13 cellular contexts compared by ENCODE assay signal in the genomic region with DNA sequence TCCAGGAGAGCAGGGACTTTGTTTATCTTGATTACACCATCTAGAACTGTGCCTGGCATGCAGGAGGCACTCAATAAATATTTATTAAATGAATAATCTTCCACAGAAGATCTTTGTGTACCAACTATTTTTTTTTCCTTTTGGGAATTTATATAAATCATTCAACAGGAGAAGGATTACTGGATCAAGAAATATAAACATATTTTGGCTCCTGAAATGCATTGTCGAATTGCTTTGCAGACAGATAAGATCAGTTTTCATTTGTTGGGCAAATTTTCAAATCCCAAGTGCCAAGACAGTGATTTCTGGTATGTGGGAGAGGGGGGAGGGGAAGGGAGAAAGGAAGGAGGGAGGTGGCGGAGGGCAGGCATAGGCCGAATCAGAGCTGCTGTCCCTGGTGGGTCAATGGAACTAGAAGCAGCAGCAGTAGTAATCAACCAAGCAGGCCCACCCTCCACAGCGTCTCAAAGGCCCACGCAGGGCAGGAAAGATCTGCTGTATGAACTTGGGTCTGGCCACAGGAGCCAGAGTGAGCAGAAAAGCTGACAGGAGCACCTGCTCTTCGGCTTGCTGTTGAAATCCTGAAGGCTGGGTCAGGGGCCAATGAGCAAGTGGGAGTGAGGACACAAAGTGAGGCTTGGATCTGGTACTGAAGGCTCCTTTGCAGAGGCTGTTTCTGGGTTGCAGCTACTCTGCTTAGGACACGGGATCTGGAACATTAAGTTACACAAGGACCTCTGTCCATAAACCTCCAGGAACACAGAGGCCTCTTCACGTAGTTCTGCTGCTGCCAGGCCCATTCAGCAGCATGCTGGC. TPM values are rescaled to one million over a fixed set of nuclear protein-coding genes. Genes with fewer than 3 reads are reported as not detected.
DNase-seq lines count a peak whose midpoint lies in the region; ATAC-seq, FAIRE-seq and TF ChIP-seq lines count a peak whose summit lies in the region.
"Had no signal": no experiment of that assay in that cellular context is flagged by ENCODE, and none has a peak within 500 bp of the region (broad histone marks: within the 10 kb centered on the region; RNA-seq: fewer than 3 reads in every experiment).

No MANE protein-coding gene starts in this region.

- TF ChIP-seq CTCF in H1 (IDR thresholded peaks at IDR 0.05; ENCODE audit: control extremely low read depth in 1 of 3, insufficient read depth in 1 of 3, low read depth in 1 of 3, low read length in 3 of 3) (no peak), lower lobe of right lung (IDR thresholded peaks at IDR 0.05) (no peak), suprapubic skin (IDR thresholded peaks at IDR 0.05) (no peak), GM13977 (IDR thresholded peaks at IDR 0.05; ENCODE audit: extremely low read depth, insufficient read depth, missing control alignments) (no peak)

- peak overlapping the region; percentile 55 for H3K18ac ChIP-seq in H1 (ENCODE audit: extremely low read depth, low read length)

- H3K27me3 ChIP-seq in H1 (replicated peaks in 1 of 4; ENCODE audit: control insufficient read depth in 3 of 4, extremely low read depth in 1 of 4, insufficient read depth in 3 of 4, low read length in 3 of 4) = no peaks in the 10 kb centered on the region
- H3K27me3 ChIP-seq in lower lobe of right lung (ENCODE audit: low read depth) = no peaks in the 10 kb centered on the region
- no peaks in the 10 kb centered on the region for H3K27me3 ChIP-seq in suprapubic skin

- TF ChIP-seq POLR2A in H1 (IDR thresholded peaks at IDR 0.05; ENCODE audit: control extremely low read depth in 1 of 2, low read depth in 2 of 2, low read length in 2 of 2) (no peak), suprapubic skin (IDR thresholded peaks at IDR 0.05) (no peak)

- no peak for TF ChIP-seq EP300 in H1 (IDR thresholded peaks at IDR 0.05; ENCODE audit: borderline replicate concordance in 1 of 2, low read depth in 2 of 2, low read length in 2 of 2)
- TF ChIP-seq EP300 in suprapubic skin (IDR thresholded peaks at IDR 0.05) = no peak

- H3K56ac ChIP-seq in H1 (replicated peaks; ENCODE audit: insufficient read length, low read depth, low read length) = no peak overlapping the region

- H2AFZ ChIP-seq in H1 (ENCODE audit: low read length) = peak overlapping the region; percentile 98

- H3K27ac ChIP-seq in H1 (ENCODE audit: low read depth, low read length) (no peak overlapping the region), lower lobe of right lung (peak overlapping the region; percentile 77), suprapubic skin (peak overlapping the region; percentile 74)

- H2BK15ac ChIP-seq in H1 (ENCODE audit: low read length) = no peak overlapping the region

- H2BK20ac ChIP-seq in H1 (ENCODE audit: low read length) = peak overlapping the region; percentile 67; the same call in 1 of the 2 replicates

- intact Hi-C loops in lower lobe of right lung (cut with DNase I) = no loop called here

- peak overlapping the region; percentile 52; the same call in 1 of the 2 replicates for H2BK12ac ChIP-seq in H1 (ENCODE audit: low read depth, low read length)

- H3K23ac ChIP-seq in H1 (ENCODE audit: insufficient read length) = no peak overlapping the region

- CTCF ChIA-PET in H1 (lab: Charles Lee; ENCODE audit: partially characterized antibody) = interaction anchor here (0.9 to 12.5 kb wide), 3 partner anchors 58 to 187 kb away, joined by 4 to 108 read pairs (median 5); no protein-coding TSS in a partner anchor

- H4K20me1 ChIP-seq in H1 (replicated peaks in 1 of 2; ENCODE audit: control insufficient read depth in 1 of 2, insufficient read depth in 2 of 2, low read length in 2 of 2) = no peaks in the 10 kb centered on the region

- H4K8ac ChIP-seq in H1 (ENCODE audit: extremely low read depth, insufficient read depth, low read length) = no peak overlapping the region

- H3K23me2 ChIP-seq in H1 (ENCODE audit: low read depth, low read length) = no peaks in the 10 kb centered on the region; the same call in 1 of the 2 replicates

- H3K79me1 ChIP-seq in H1 (ENCODE audit: low read depth, low read length) = no peaks in the 10 kb centered on the region

- H4K5ac ChIP-seq in H1 (ENCODE audit: insufficient read length, low read depth, low read length) = peak overlapping the region; percentile 5

- peak; percentile 59 for DNase-seq in M059J (ENCODE audit: low read depth)
- no peak for DNase-seq in H1 (ENCODE audit: low read depth in 1 of 2, low spot score in 2 of 2)
- no peak for DNase-seq in lower lobe of right lung
- no peak for DNase-seq in suprapubic skin (ENCODE audit: low spot score in 2 of 2)
- no peak for DNase-seq in HuH-7 (ENCODE audit: low spot score)
- DNase-seq in superior temporal gyrus (ENCODE audit: extremely low spot score) = no peak
- DNase-seq in GM13977 (ENCODE audit: low spot score) = no peak
- no peak for DNase-seq in DMS 273 (lab: John Stamatoyannopoulos, UW; ENCODE audit: unreplicated experiment)
- DNase-seq: activated CD8-positive, alpha-beta memory T cell treated with anti-CD3 and anti-CD28 coated beads, Interleukin-2, amount 50 U/mL, for 48 hours; retina had no signal

- H2BK5ac ChIP-seq in H1 (ENCODE audit: low read depth, low read length) = peak overlapping the region; percentile 89; the same call in 1 of the 2 replicates

- H3K4ac ChIP-seq in H1 (replicated peaks; ENCODE audit: insufficient read length, low read depth, low read length) = no peak overlapping the region

- no peak overlapping the region for H2BK120ac ChIP-seq in H1 (replicated peaks; ENCODE audit: low read depth, low read length)

- 71% methylated on average over 8 of the region's 8 CpGs; no CpG with 5 or more reads in 1 of the 2 experiments for WGBS in H1 (ENCODE audit: extremely low coverage in 1 of 2, insufficient coverage in 1 of 2, insufficient read length in 1 of 2, insufficient replicate concordance in 2 of 2, low coverage in 1 of 2, low lambda C conversion rate in 2 of 2, missing lambda C conversion rate in 1 of 2), 2 experiments
- WGBS in suprapubic skin = 43% methylated on average over 8 of the region's 8 CpGs

- in situ Hi-C loops in GM13977 (cut with MboI; ENCODE audit: low pct_unique_long_range_greater_than_20kb, low sequenced_read_pairs, unreplicated experiment) = loop anchor here (25.0 kb wide), 1 partner anchor 180 kb away; no protein-coding TSS in a partner anchor

- H3K4me3 ChIP-seq in H1 (ENCODE audit: extremely low read depth in 1 of 4, insufficient read depth in 2 of 4, low read depth in 3 of 4, low read length in 4 of 4) (no peak overlapping the region), lower lobe of right lung (no peak overlapping the region), suprapubic skin (no peak overlapping the region)

- H3K4me1 ChIP-seq in H1 (replicated peaks in 1 of 4; ENCODE audit: control insufficient read depth in 3 of 4, insufficient read depth in 4 of 4, low read length in 3 of 4) (peaks cover 0 to 14% (median 7%) of the 10 kb centered on the region in 4 experiments; a peak in 6 of 7 replicates), lower lobe of right lung (peaks cover 44% of the 10 kb centered on the region), suprapubic skin (peaks cover 33% of the 10 kb centered on the region)

- no peak for TF ChIP-seq RAD21 in H1 (IDR thresholded peaks at IDR 0.05 in 1 of 2, conservative IDR thresholded peaks at IDR 0.05 in 1 of 2; ENCODE audit: low read depth in 2 of 2, low read length in 2 of 2)

- ATAC-seq in lower lobe of right lung = peak; percentile 58
- ATAC-seq: left colon had no signal

- H3K9me3 ChIP-seq in H1 (ENCODE audit: insufficient read depth in 2 of 2, low read depth in 1 of 2, low read length in 1 of 2) = no peaks in the 10 kb centered on the region
- H3K9me3 ChIP-seq in lower lobe of right lung = no peaks in the 10 kb centered on the region
- H3K9me3 ChIP-seq in suprapubic skin = no peaks in the 10 kb centered on the region

- H3K9ac ChIP-seq in H1 (replicated peaks in 1 of 4; ENCODE audit: extremely low read depth in 1 of 4, low read depth in 3 of 4, low read length in 3 of 4) = no peak overlapping the region; a peak in 1 of 7 replicates

- H3K4me2 ChIP-seq in H1 (ENCODE audit: insufficient read depth in 1 of 2, low read depth in 2 of 2, low read length in 2 of 2) = peak overlapping the region; percentile 18 to 50; a peak in 2 of 4 replicates

- no peaks in the 10 kb centered on the region for H3K79me2 ChIP-seq in H1 (ENCODE audit: control insufficient read depth in 1 of 2, insufficient read depth in 2 of 2, low read length in 2 of 2)

- no peak overlapping the region for H3K14ac ChIP-seq in H1 (ENCODE audit: insufficient read length)

- peak overlapping the region; percentile 13 for H4K91ac ChIP-seq in H1 (replicated peaks; ENCODE audit: insufficient read length, low read length)

- FAIRE-seq in H1 (lab: Jason Lieb, UNC) = no peak
- FAIRE-seq: D721Med, GM12892 had no signal

- H3K36me3 ChIP-seq in H1 (ENCODE audit: control insufficient read depth in 2 of 4, insufficient read depth in 4 of 4, low read length in 3 of 4) = no peaks in the 10 kb centered on the region; a peak in 1 of 8 replicates
- no peaks in the 10 kb centered on the region for H3K36me3 ChIP-seq in lower lobe of right lung
- H3K36me3 ChIP-seq in suprapubic skin = no peaks in the 10 kb centered on the region

- POLR2A ChIA-PET in H1 (lab: Charles Lee; ENCODE audit: partially characterized antibody) = interaction anchor here (1.0 to 1.4 kb wide), 2 partner anchors 69 to 91 kb away, joined by 3 to 6 read pairs; no protein-coding TSS in a partner anchor

- H2AK5ac ChIP-seq in H1 (ENCODE audit: low read depth, low read length) = no peak overlapping the region

TF ChIP-seq in H1, 55 proteins besides CTCF, POLR2A, EP300 and RAD21:
- TF ChIP-seq TEAD4 (IDR thresholded peaks at IDR 0.05; ENCODE audit: low read depth, low read length) (peak; percentile 66; the same call in 1 of the 2 replicates), BCL11A (IDR thresholded peaks at IDR 0.05; ENCODE audit: low read depth in 2 of 2, low read length in 2 of 2) (no peak), RFX5 (IDR thresholded peaks at IDR 0.05; ENCODE audit: borderline replicate concordance, low read depth, low read length) (no peak), RXRA (IDR thresholded peaks at IDR 0.05; ENCODE audit: insufficient read depth, low read depth, low read length) (no peak), GABPA (IDR thresholded peaks at IDR 0.05; ENCODE audit: borderline replicate concordance, insufficient read depth, low read length) (no peak), SIRT6 (IDR thresholded peaks at IDR 0.05; ENCODE audit: low read length) (no peak)

RNA-seq across cellular contexts. Expression of gene TRAF1, which starts 15.8 kb away (rescaled TPM):
- 4.9 and 5.7 TPM in 2 replicates for total RNA-seq in M059J (2014; rRNA removed; shearing (Covaris generic))
- 1.5 and 1.6 TPM in 2 replicates for total RNA-seq in H1 (2021; fragmentation: NEBNext Ultra II Directional; extraction: Animal tissue kit (Norgen Biotek cat#: 25700))
- 3.1 and 3.2 TPM in 2 replicates for polyA plus RNA-seq in H1 (2011; rRNA removed)
- 4.9 TPM for polyA plus RNA-seq in H1 (2011; cell fraction: cytosol; rRNA removed)
- 7.4 TPM for polyA plus RNA-seq in H1 (2011; cell fraction: nucleus; rRNA removed)
- 1.8 to 3.0 TPM (median 2.2 TPM) in 4 replicates for polyA plus RNA-seq in H1 (2012, experiment 1 of 2)
- 0.80 TPM for polyA plus RNA-seq in H1 (2012, experiment 2 of 2)
- polyA plus RNA-seq in H1 (2013, experiment 1 of 2) = 1.2 TPM
- 1.1 TPM for polyA plus RNA-seq in H1 (2013, experiment 2 of 2)
- polyA minus RNA-seq in H1 (2011; rRNA and poly(A)+ RNA removed) = 4.5 and 4.6 TPM in 2 replicates
- 1.6 TPM for polyA minus RNA-seq in H1 (2011; cell fraction: cytosol; rRNA and poly(A)+ RNA removed)
- 6.9 TPM for polyA minus RNA-seq in H1 (2011; cell fraction: nucleus; rRNA and poly(A)+ RNA removed)
- total RNA-seq in lower lobe of right lung (5.8 TPM), suprapubic skin (10 to 100 TPM in 1 of 4 donors, 1 to 10 TPM in 3; 3.5 to 12.2 (median 7.5) TPM)
